16 cellular contexts compared by ENCODE assay signal in the genomic region with DNA sequence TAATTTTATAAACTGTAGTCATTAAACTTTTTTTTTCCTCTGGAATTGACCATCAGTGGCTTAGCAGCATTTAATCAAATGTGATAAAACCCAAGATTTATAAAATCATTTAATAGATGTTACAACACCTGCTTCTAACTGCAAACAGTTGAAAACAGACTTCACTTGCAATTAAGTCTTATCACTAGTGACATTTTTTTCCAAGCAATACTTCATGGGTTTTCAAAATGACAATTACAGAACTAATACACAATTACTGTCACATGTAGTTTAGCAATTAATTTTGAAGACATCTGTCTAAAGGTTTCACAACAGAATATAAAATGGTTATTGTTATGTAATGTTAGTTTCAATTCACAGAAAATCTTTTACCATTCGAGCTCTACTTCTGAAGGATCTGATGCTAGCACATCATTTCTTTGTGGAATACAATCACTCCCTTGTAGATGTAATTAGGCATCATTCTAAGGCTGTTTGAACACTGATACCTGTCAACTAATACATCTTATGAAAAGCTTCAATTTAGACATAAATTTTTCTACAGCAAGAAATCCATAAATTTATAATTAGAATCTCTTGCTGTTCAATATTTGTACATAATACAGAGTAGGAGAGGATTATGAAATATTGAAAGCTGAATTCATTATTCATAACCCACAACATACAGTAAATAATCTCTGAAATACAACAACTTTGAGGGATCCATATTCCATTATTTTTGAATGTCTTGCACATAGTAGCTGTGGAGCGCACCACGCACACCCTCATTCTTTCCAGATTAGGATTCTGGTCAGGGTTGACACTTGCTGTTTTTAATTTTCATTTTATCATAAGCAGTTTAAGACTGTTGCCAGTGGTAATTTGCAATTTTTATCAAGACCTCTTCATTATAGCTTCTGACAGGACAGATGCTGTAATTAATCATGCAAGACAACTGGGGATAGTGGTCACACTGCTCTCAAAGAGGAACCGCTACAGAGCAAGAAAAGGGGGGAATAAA.
A peak's percentile ranks its signal among the peaks of the same experiment; 100 is the strongest.
DNase-seq lines count a peak whose midpoint lies in the region; ATAC-seq, FAIRE-seq and TF ChIP-seq lines count a peak whose summit lies in the region.
"Had no signal": no experiment of that assay in that cellular context is flagged by ENCODE, and none has a peak within 500 bp of the region (broad histone marks: within the 10 kb centered on the region; RNA-seq: fewer than 3 reads in every experiment).

No MANE protein-coding gene starts in this region.

- H3K27ac Mint-ChIP-seq in endodermal cell: no peak overlapping the region
- no peak overlapping the region for H3K27ac Mint-ChIP-seq in CD4-positive, alpha-beta memory T cell

- no peak overlapping the region for H3K9ac ChIP-seq in endodermal cell (ENCODE audit: extremely low read depth, low read length, poor library complexity, severe bottlenecking)

- peak; percentile 53 for DNase-seq in NCI-H510A treated with DMSO at 0.1 percent for 48 hours (lab: John Stamatoyannopoulos, UW)
- no peak for DNase-seq in NCI-H510A (lab: John Stamatoyannopoulos, UW)
- DNase-seq in NCI-H1417 treated with DMSO at 0.1 percent for 48 hours (lab: John Stamatoyannopoulos, UW): peak; percentile 6
- peak; percentile 47 for DNase-seq in NCI-H524 treated with DMSO at 0.1 percent for 48 hours (lab: John Stamatoyannopoulos, UW)
- DNase-seq in endodermal cell: no peak
- DNase-seq in CD4-positive, alpha-beta memory T cell: no peak
- DNase-seq in pancreas: no peak
- DNase-seq: DMS79, KBM-7, NCI-H2081 treated with DMSO at 0.1 percent for 48 hours, NCI-H446 treated with DMSO at 0.1 percent for 48 hours, SHP77, T-helper 1 cell, T-helper 9 cell had no signal

- H3K4me1 ChIP-seq in endodermal cell (ENCODE audit: control insufficient read depth, insufficient read depth, low read length): no peaks in the 10 kb centered on the region
- H3K4me1 ChIP-seq in CD4-positive, alpha-beta memory T cell (ENCODE audit: insufficient read depth, low read length): no peaks in the 10 kb centered on the region
- H3K4me1 ChIP-seq in pancreas: no peaks in the 10 kb centered on the region

- no peaks in the 10 kb centered on the region for H3K27me3 Mint-ChIP-seq in endodermal cell (ENCODE audit: insufficient read depth)
- H3K27me3 Mint-ChIP-seq in CD4-positive, alpha-beta memory T cell: no peaks in the 10 kb centered on the region

- H3K9me3 ChIP-seq in endodermal cell (ENCODE audit: control insufficient read depth, low read length): peaks cover 5% of the 10 kb centered on the region
- no peaks in the 10 kb centered on the region for H3K9me3 ChIP-seq in CD4-positive, alpha-beta memory T cell (ENCODE audit: control insufficient read depth in 1 of 2, low read length in 2 of 2)
- no peaks in the 10 kb centered on the region for H3K9me3 ChIP-seq in pancreas

- no peak for FAIRE-seq in pancreas (lab: Jason Lieb, UNC)
- FAIRE-seq: H54 had no signal

- POLR2A ChIA-PET in CD4-positive, alpha-beta memory T cell (lab: Charles Lee; ENCODE audit: partially characterized antibody): no interaction called here

- 90 to 95% methylated on average over 4 of the region's 4 CpGs for WGBS in endodermal cell (ENCODE audit: insufficient coverage in 1 of 2, insufficient read length in 1 of 2), 2 experiments
- 86 to 90% methylated on average over 4 of the region's 4 CpGs for WGBS in pancreas, 2 donors

- H3K4me3 Mint-ChIP-seq in endodermal cell: no peak overlapping the region
- no peak overlapping the region for H3K4me3 Mint-ChIP-seq in CD4-positive, alpha-beta memory T cell

- H3K27me3 ChIP-seq in endodermal cell (ENCODE audit: control insufficient read depth, insufficient read depth, low read length, poor library complexity, severe bottlenecking) (no peaks in the 10 kb centered on the region), pancreas (no peaks in the 10 kb centered on the region)
- H3K27me3 ChIP-seq in CD4-positive, alpha-beta memory T cell (ENCODE audit: insufficient read depth, low read length): no peaks in the 10 kb centered on the region

- H3K4me1 Mint-ChIP-seq in endodermal cell: peaks cover 4% of the 10 kb centered on the region
- H3K4me1 Mint-ChIP-seq in CD4-positive, alpha-beta memory T cell: no peaks in the 10 kb centered on the region

- peak overlapping the region; percentile 99 for H3K27ac ChIP-seq in endodermal cell (ENCODE audit: low read depth, low read length)
- no peak overlapping the region for H3K27ac ChIP-seq in CD4-positive, alpha-beta memory T cell (ENCODE audit: low read depth, low read length)
- no peak overlapping the region for H3K27ac ChIP-seq in pancreas

- peaks cover 5% of the 10 kb centered on the region for H3K9me3 Mint-ChIP-seq in endodermal cell
- peaks cover 0 to 9% (median 5%) of the 10 kb centered on the region in 8 donors for H3K9me3 Mint-ChIP-seq in CD4-positive, alpha-beta memory T cell

- H3K36me3 ChIP-seq in endodermal cell (ENCODE audit: control insufficient read depth, insufficient read depth, low read length): no peaks in the 10 kb centered on the region
- no peaks in the 10 kb centered on the region for H3K36me3 ChIP-seq in CD4-positive, alpha-beta memory T cell (ENCODE audit: insufficient read depth, low read length)
- H3K36me3 ChIP-seq in pancreas: peaks cover 0 to 4% (median 0%) of the 10 kb centered on the region in 3 donors

- H3K4me3 ChIP-seq in endodermal cell (ENCODE audit: low read length) (no peak overlapping the region), pancreas (no peak overlapping the region)
- no peak overlapping the region for H3K4me3 ChIP-seq in CD4-positive, alpha-beta memory T cell (ENCODE audit: low read length in 2 of 2)

- peaks cover 24% of the 10 kb centered on the region for H3K36me3 Mint-ChIP-seq in endodermal cell (ENCODE audit: low read depth)
- no peaks in the 10 kb centered on the region for H3K36me3 Mint-ChIP-seq in CD4-positive, alpha-beta memory T cell

- TF ChIP-seq CTCF in endodermal cell (conservative IDR thresholded peaks at IDR 0.05): no peak
- TF ChIP-seq CTCF in pancreas (IDR thresholded peaks at IDR 0.05): no peak

- CTCF ChIA-PET in CD4-positive, alpha-beta memory T cell (lab: Charles Lee; ENCODE audit: partially characterized antibody): no interaction called here

- intact Hi-C loops in CD4-positive, alpha-beta memory T cell (cut with micrococcal nuclease): no loop called here
- intact Hi-C loops in pancreas (cut with DNase I): no loop called here

- no peak for ATAC-seq in HG02970 (IDR thresholded peaks at IDR 0.05; ENCODE audit: low FRiP score, unreplicated experiment)
- no peak for ATAC-seq in pancreas

Comparison
In these comparisons a context has a peak if more than half of its experiments do, and no peak if none do; other contexts are left out.
1. DNase-seq: peak in NCI-H510A treated with DMSO at 0.1 percent for 48 hours (single experiment), NCI-H1417 treated with DMSO at 0.1 percent for 48 hours (single experiment) and NCI-H524 treated with DMSO at 0.1 percent for 48 hours (single experiment); none in NCI-H510A (single experiment), endodermal cell (single experiment), CD4-positive, alpha-beta memory T cell (0 of 5) and pancreas (0 of 6).